Comparison of ENCODE assay signal across 10 cellular contexts in the genomic region with DNA sequence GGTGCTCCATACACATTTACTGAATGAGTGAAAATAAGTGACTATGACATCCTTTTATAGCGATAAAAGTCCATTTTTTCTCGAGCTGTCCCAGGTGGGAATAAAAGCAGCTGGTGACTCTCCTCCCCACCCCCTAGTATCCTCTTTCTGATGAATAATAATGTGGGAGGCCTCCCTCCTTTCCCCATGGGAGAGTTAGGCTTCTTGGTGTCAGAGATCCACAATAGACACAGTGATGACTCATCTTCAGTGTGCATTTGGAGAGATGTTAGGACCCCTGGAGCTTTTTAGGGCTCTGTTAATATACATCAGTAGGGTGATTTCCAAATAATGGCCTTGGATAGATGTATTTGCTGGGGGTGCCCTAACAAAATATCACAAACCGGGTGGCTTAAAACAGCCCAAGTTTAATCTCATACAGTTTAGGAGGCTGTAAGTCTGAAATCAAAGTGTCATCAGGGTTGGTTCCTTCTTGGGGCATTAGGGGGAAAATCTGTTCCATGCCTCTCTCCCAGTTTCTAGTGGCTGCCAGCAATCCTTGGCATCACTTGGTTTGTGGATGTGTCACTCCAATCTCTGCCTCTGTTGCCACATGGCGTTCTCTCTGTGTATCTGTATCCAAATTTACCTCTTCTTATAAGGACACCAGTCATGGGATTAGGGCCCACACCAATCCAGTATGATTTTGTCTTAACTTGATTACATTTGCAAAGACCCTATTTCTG. TPM values are rescaled to one million over a fixed set of nuclear protein-coding genes. Genes with fewer than 3 reads are reported as not detected.
DNase-seq lines count a peak whose midpoint lies in the region; ATAC-seq, FAIRE-seq and TF ChIP-seq lines count a peak whose summit lies in the region.
"Had no signal": no experiment of that assay in that cellular context is flagged by ENCODE, and none has a peak within 500 bp of the region (broad histone marks: within the 10 kb centered on the region; RNA-seq: fewer than 3 reads in every experiment).

No MANE protein-coding gene starts in this region.

- intact Hi-C loops in K562 (cut with micrococcal nuclease) (no loop called here), kidney (cut with DNase I) (no loop called here)

- no peak overlapping the region for H2AFZ ChIP-seq in K562 (ENCODE audit: low read depth, low read length)
- H2AFZ ChIP-seq in keratinocyte (ENCODE audit: control insufficient read depth, low read length): no peak overlapping the region

- H3K4me3 ChIP-seq in BLaER1: no peak overlapping the region
- H3K4me3 ChIP-seq in K562: no peak overlapping the region
- no peak overlapping the region for H3K4me3 ChIP-seq in keratinocyte (ENCODE audit: control insufficient read depth in 2 of 3, extremely low read depth in 1 of 3, insufficient read depth in 2 of 3, low read depth in 1 of 3, low read length in 3 of 3)
- no peak overlapping the region for H3K4me3 ChIP-seq in kidney (ENCODE audit: low read length in 2 of 2)
- H3K4me3 ChIP-seq in gastroesophageal sphincter: no peak overlapping the region

- peaks cover 5% of the 10 kb centered on the region for H3K27me3 ChIP-seq in BLaER1
- peaks cover under 1 to 2% of the 10 kb centered on the region in 2 experiments; a peak in 4 of 5 replicates for H3K27me3 ChIP-seq in K562 (ENCODE audit: control insufficient read depth in 2 of 2, insufficient read depth in 2 of 2, low read length in 2 of 2)
- H3K27me3 ChIP-seq in keratinocyte (ENCODE audit: control insufficient read depth, extremely low read depth, insufficient read depth, low read length): no peaks in the 10 kb centered on the region
- H3K27me3 ChIP-seq in gastroesophageal sphincter: no peaks in the 10 kb centered on the region

- dilution Hi-C loops in keratinocyte (cut with MboI; ENCODE audit: extremely low pct_ligation_motif_present, low sequenced_read_pairs): no loop called here

- H3K4me1 ChIP-seq in BLaER1 (peaks cover 27% of the 10 kb centered on the region), K562 (replicated peaks in 1 of 2; ENCODE audit: control insufficient read depth in 2 of 2, insufficient read depth in 2 of 2, low read length in 2 of 2) (peaks cover 7 to 16% of the 10 kb centered on the region in 2 experiments), keratinocyte (ENCODE audit: control insufficient read depth, extremely low read depth, insufficient read depth, low read length) (peaks cover 56% of the 10 kb centered on the region), kidney (ENCODE audit: control insufficient read depth in 1 of 2, insufficient read depth in 1 of 2, low read depth in 1 of 2, low read length in 2 of 2) (peaks cover 0 to 6% of the 10 kb centered on the region in 2 donors), gastroesophageal sphincter (peaks cover 0 to 10% (median 0%) of the 10 kb centered on the region in 3 donors)

- POLR2A ChIA-PET in K562 (lab: Yijun Ruan, JAX): interaction anchor here (1.7 kb wide), 1 partner anchor 12 kb away, joined by 5 read pairs; no protein-coding TSS in a partner anchor

- peak overlapping the region; percentile 42 for H3K4me2 ChIP-seq in BLaER1
- no peak overlapping the region for H3K4me2 ChIP-seq in K562 (ENCODE audit: insufficient read depth, low read length)
- H3K4me2 ChIP-seq in keratinocyte (ENCODE audit: control insufficient read depth, extremely low read depth, insufficient read depth, low read depth, low read length): peak overlapping the region; percentile 58

- H3K9me3 ChIP-seq in BLaER1 (no peaks in the 10 kb centered on the region), K562 (replicated peaks; ENCODE audit: control insufficient read depth, insufficient read depth, low read depth, low read length) (no peaks in the 10 kb centered on the region), keratinocyte (ENCODE audit: control insufficient read depth, low read depth, low read length) (no peaks in the 10 kb centered on the region), kidney (ENCODE audit: control insufficient read depth in 1 of 2, low read length in 2 of 2) (no peaks in the 10 kb centered on the region), gastroesophageal sphincter (no peaks in the 10 kb centered on the region)

- ATAC-seq in K562 (no peak), HG02571 (IDR thresholded peaks at IDR 0.05; ENCODE audit: unreplicated experiment) (no peak), gastroesophageal sphincter (no peak)

- no peaks in the 10 kb centered on the region for H3K9me1 ChIP-seq in K562 (ENCODE audit: control insufficient read depth, insufficient read depth, low read length)
- no peaks in the 10 kb centered on the region for H3K9me1 ChIP-seq in keratinocyte (ENCODE audit: control insufficient read depth, extremely low read depth, insufficient read depth, low read length)

- CTCF ChIA-PET in K562 (lab: Yijun Ruan, JAX; ENCODE audit: low intra/inter-chr PET ratio): no interaction called here

- H3K27ac ChIP-seq in BLaER1 (no peak overlapping the region), K562 (ENCODE audit: extremely low read depth, low read depth, low read length) (no peak overlapping the region), keratinocyte (ENCODE audit: control insufficient read depth, insufficient read depth, low read length) (peak overlapping the region; percentile 72), kidney (ENCODE audit: low read depth in 2 of 2, low read length in 2 of 2) (no peak overlapping the region), gastroesophageal sphincter (no peak overlapping the region)

- TF ChIP-seq CTCF in K562 (IDR thresholded peaks at IDR 0.05 in 2 of 3, conservative IDR thresholded peaks at IDR 0.05 in 1 of 3; ENCODE audit: insufficient read depth in 2 of 3, low read depth in 1 of 3, low read length in 3 of 3) (no peak), keratinocyte (optimal IDR thresholded peaks at IDR 0.05 in 1 of 3, IDR thresholded peaks at IDR 0.05 in 1 of 3, conservative IDR thresholded peaks at IDR 0.05 in 1 of 3; ENCODE audit: extremely low read depth in 1 of 3, insufficient read depth in 2 of 3, low read length in 3 of 3) (no peak), kidney (IDR thresholded peaks at IDR 0.05; ENCODE audit: borderline replicate concordance, extremely low read depth, insufficient read depth) (no peak), gastroesophageal sphincter (IDR thresholded peaks at IDR 0.05) (no peak)

- BruUV-seq in K562 (replicated peaks; lab: Mats Ljungman, UMichigan): no TSS peak

- H3K36me3 ChIP-seq in BLaER1: no peaks in the 10 kb centered on the region
- no peaks in the 10 kb centered on the region for H3K36me3 ChIP-seq in K562 (ENCODE audit: control insufficient read depth, insufficient read depth, low read length)
- no peaks in the 10 kb centered on the region for H3K36me3 ChIP-seq in keratinocyte (ENCODE audit: control insufficient read depth in 2 of 2, extremely low read depth in 1 of 2, insufficient read depth in 2 of 2, low read length in 2 of 2)
- H3K36me3 ChIP-seq in kidney (ENCODE audit: control insufficient read depth in 1 of 2, insufficient read depth in 2 of 2, low read length in 2 of 2): no peaks in the 10 kb centered on the region
- H3K36me3 ChIP-seq in gastroesophageal sphincter: no peaks in the 10 kb centered on the region

- FAIRE-seq in K562 (lab: Jason Lieb, UNC) (no peak), keratinocyte (lab: Jason Lieb, UNC) (peak; percentile 67), kidney (lab: Jason Lieb, UNC) (no peak)
- FAIRE-seq: D721Med had no signal

- DNase-seq in HT1080 (ENCODE audit: low read depth): peak; percentile 96
- DNase-seq in K562 (ENCODE audit: extremely low read depth in 1 of 4, low spot score in 3 of 4): peak in 1 of 4 experiments; percentile 15
- DNase-seq in keratinocyte (ENCODE audit: low read depth, low spot score): no peak
- no peak for DNase-seq in kidney
- DNase-seq in activated T-cell treated with anti-CD3 and anti-CD28 coated beads, Interleukin-2, amount 50 U/mL, for 1 hour: no peak
- DNase-seq: erythroblast had no signal

- no peaks in the 10 kb centered on the region for H3K79me2 ChIP-seq in K562 (ENCODE audit: control insufficient read depth, insufficient read depth, low read length)
- peaks cover 3% of the 10 kb centered on the region for H3K79me2 ChIP-seq in keratinocyte (ENCODE audit: control insufficient read depth, insufficient read depth, low read length)

- TF ChIP-seq RAD21 in K562 (CRISPR knock-in tag; conservative IDR thresholded peaks at IDR 0.05 in 1 of 2, IDR thresholded peaks at IDR 0.05 in 1 of 2): no peak

- in situ Hi-C loops in K562 (cut with MboI): no loop called here

- peaks cover 1% of the 10 kb centered on the region; the same call in 1 of the 2 replicates for H4K20me1 ChIP-seq in BLaER1
- H4K20me1 ChIP-seq in K562 (replicated peaks; ENCODE audit: control insufficient read depth, insufficient read depth, low read length): peaks cover 4% of the 10 kb centered on the region
- no peaks in the 10 kb centered on the region for H4K20me1 ChIP-seq in keratinocyte (ENCODE audit: control insufficient read depth, extremely low read depth, insufficient read depth, low read length)

- no peak for TF ChIP-seq POLR2A in K562 (conservative IDR thresholded peaks at IDR 0.05)
- no peak for TF ChIP-seq POLR2A in gastroesophageal sphincter (IDR thresholded peaks at IDR 0.05)

- no peak for TF ChIP-seq EP300 in K562 (IDR thresholded peaks at IDR 0.05; ENCODE audit: low read length)
- no peak for TF ChIP-seq EP300 in gastroesophageal sphincter (IDR thresholded peaks at IDR 0.05)

- 0% methylated on average over 4 of the region's 4 CpGs for WGBS in K562 (ENCODE audit: insufficient coverage, low coverage, missing lambda C conversion rate)
- WGBS in gastroesophageal sphincter (ENCODE audit: low coverage in 1 of 2), 2 donors: 56 to 86% methylated on average over 1 to 4 of the region's 4 CpGs

- H3K9ac ChIP-seq in BLaER1 (no peak overlapping the region), K562 (ENCODE audit: insufficient read depth in 1 of 2, low read depth in 2 of 2, low read length in 2 of 2) (no peak overlapping the region), keratinocyte (ENCODE audit: control insufficient read depth, extremely low read depth, insufficient read depth, low read length) (no peak overlapping the region), kidney (ENCODE audit: low read length in 2 of 2) (no peak overlapping the region)

RNA-seq across cellular contexts. Expression of gene PHC2, which starts 4.4 kb away (rescaled TPM):
- 201 and 240 TPM in 2 replicates for total RNA-seq in HT1080 (2014; rRNA removed; shearing (Covaris generic))
- polyA plus RNA-seq in HT1080 (2015; cell fraction: cytosol; rRNA removed): 229 and 243 TPM in 2 replicates
- polyA plus RNA-seq in HT1080 (2015; cell fraction: nucleus; rRNA removed): 150 and 170 TPM in 2 replicates
- total RNA-seq in K562 (2011; cell fraction: chromatin; rRNA removed; ENCODE audit: low replicate concordance): 6.6 and 20.6 TPM in 2 replicates
- total RNA-seq in K562 (2011; cell fraction: nucleolus; rRNA removed): 11.1 and 17.3 TPM in 2 replicates
- 12.2 and 18.6 TPM in 2 replicates for total RNA-seq in K562 (2011; cell fraction: nucleoplasm; rRNA removed)
- total RNA-seq in K562 (2014; rRNA removed) (43.5 and 57.7 TPM in 2 replicates), K562 (2014; rRNA removed; fragmentation: Illumina TruSeq; extraction: Trizol) (27.0 and 29.9 TPM in 2 replicates), K562 (2015; rRNA removed; fragmentation: Illumina TruSeq; extraction: Trizol) (31.4 and 31.8 TPM in 2 replicates), K562 (2021) (59.9 and 67.6 TPM in 2 replicates), kidney (149 TPM), gastroesophageal sphincter (100 to 1,000 TPM in 3 of 4 donors, 10 to 100 TPM in 1; 99.8 to 223 (median 181) TPM)
- polyA plus RNA-seq in K562 (2011; rRNA removed) (32.4 and 34.6 TPM in 2 replicates), K562 (2014; fragmentation: Illumina TruSeq; extraction: Trizol) (57.1 and 63.1 TPM in 2 replicates), K562 (2014; fragmentation: Nextera tagmentation; extraction: Ambion mirVana) (1 to 10 TPM; 3.1 to 5.8 TPM), K562 (2014; rRNA removed) (41.5 and 44.1 TPM in 2 replicates), keratinocyte (34.7 to 101 TPM (median 51.7 TPM) in 3 replicates), kidney (ENCODE audit: insufficient read depth, low read depth, low replicate concordance) (118 TPM)
- 40.6 and 53.4 TPM in 2 replicates for polyA plus RNA-seq in K562 (2011; cell fraction: cytosol; rRNA removed)
- 34.0 and 43.0 TPM in 2 replicates for polyA plus RNA-seq in K562 (2011; cell fraction: nucleus; rRNA removed)
- polyA plus RNA-seq in K562 (2012): 38.4 and 62.6 TPM in 2 replicates
- polyA minus RNA-seq in K562 (2011; rRNA and poly(A)+ RNA removed): 14.3 and 16.3 TPM in 2 replicates
- 23.4 and 24.0 TPM in 2 replicates for polyA minus RNA-seq in K562 (2011; cell fraction: cytosol; rRNA and poly(A)+ RNA removed)
- polyA minus RNA-seq in K562 (2011; cell fraction: nucleus; rRNA and poly(A)+ RNA removed): 11.0 and 13.1 TPM in 2 replicates
- polyA plus RNA-seq in keratinocyte (2011; ENCODE audit: low read depth): 9.3 TPM
- 52.3 and 70.5 TPM in 2 replicates for polyA plus RNA-seq in keratinocyte (2011; cell fraction: cytosol; rRNA removed)
- polyA plus RNA-seq in keratinocyte (2011; cell fraction: nucleus; rRNA removed): 68.4 and 96.8 TPM in 2 replicates
- 27.0 and 85.4 TPM in 2 replicates for polyA plus RNA-seq in keratinocyte (2012; ENCODE audit: low replicate concordance)
- polyA minus RNA-seq in keratinocyte: 30.3 to 158 TPM (median 46.7 TPM) in 3 replicates
- polyA minus RNA-seq in keratinocyte (2011; cell fraction: cytosol; rRNA and poly(A)+ RNA removed): 40.1 TPM
- 26.6 and 30.7 TPM in 2 replicates for polyA minus RNA-seq in keratinocyte (2011; cell fraction: nucleus; rRNA and poly(A)+ RNA removed)

RNA-seq across cellular contexts. Expression of gene ZSCAN20, which starts 37.2 kb away (rescaled TPM):
- 3.0 and 5.8 TPM in 2 replicates for total RNA-seq in HT1080 (2014; rRNA removed; shearing (Covaris generic))
- polyA plus RNA-seq in HT1080 (2015; cell fraction: cytosol; rRNA removed): 1.9 and 2.2 TPM in 2 replicates
- polyA plus RNA-seq in HT1080 (2015; cell fraction: nucleus; rRNA removed): 6.1 and 7.5 TPM in 2 replicates
- total RNA-seq in K562 (2011; cell fraction: chromatin; rRNA removed; ENCODE audit: low replicate concordance): 3.8 and 4.1 TPM in 2 replicates
- total RNA-seq in K562 (2011; cell fraction: nucleolus; rRNA removed): 2.5 and 4.3 TPM in 2 replicates
- total RNA-seq in K562 (2011; cell fraction: nucleoplasm; rRNA removed): 2.8 and 2.9 TPM in 2 replicates
- total RNA-seq in K562 (2014; rRNA removed): 2.2 and 2.5 TPM in 2 replicates
- 2.8 and 3.0 TPM in 2 replicates for total RNA-seq in K562 (2014; rRNA removed; fragmentation: Illumina TruSeq; extraction: Trizol)
- total RNA-seq in K562 (2015; rRNA removed; fragmentation: Illumina TruSeq; extraction: Trizol): 3.3 and 3.6 TPM in 2 replicates
- 2.5 and 2.6 TPM in 2 replicates for total RNA-seq in K562 (2021)
- polyA plus RNA-seq in K562 (2011; rRNA removed): 0.80 and 1.7 TPM in 2 replicates
- polyA plus RNA-seq in K562 (2011; cell fraction: cytosol; rRNA removed): 0.38 and 0.75 TPM in 2 replicates
- 1.0 and 1.9 TPM in 2 replicates for polyA plus RNA-seq in K562 (2011; cell fraction: nucleus; rRNA removed)
- polyA plus RNA-seq in K562 (2012): 1.8 and 1.9 TPM in 2 replicates
- polyA plus RNA-seq in K562 (2014; fragmentation: Illumina TruSeq; extraction: Trizol): 2.0 TPM in 2 replicates
- polyA plus RNA-seq in K562 (2014; fragmentation: Nextera tagmentation; extraction: Ambion mirVana): under 1 TPM; 0.36 to 0.58 TPM
- 1.4 and 1.8 TPM in 2 replicates for polyA plus RNA-seq in K562 (2014; rRNA removed)
- polyA minus RNA-seq in K562 (2011; rRNA and poly(A)+ RNA removed): 1.4 and 2.5 TPM in 2 replicates
- 0.76 and 1.6 TPM in 2 replicates for polyA minus RNA-seq in K562 (2011; cell fraction: cytosol; rRNA and poly(A)+ RNA removed)
- 2.4 and 2.6 TPM in 2 replicates for polyA minus RNA-seq in K562 (2011; cell fraction: nucleus; rRNA and poly(A)+ RNA removed)
- 2.1 to 3.1 TPM (median 2.7 TPM) in 3 replicates for polyA plus RNA-seq in keratinocyte
- polyA plus RNA-seq in keratinocyte (2011; ENCODE audit: low read depth): 0.84 TPM
- polyA plus RNA-seq in keratinocyte (2011; cell fraction: cytosol; rRNA removed): 1.0 and 1.7 TPM in 2 replicates
- polyA plus RNA-seq in keratinocyte (2011; cell fraction: nucleus; rRNA removed): 6.2 and 6.3 TPM in 2 replicates
- polyA plus RNA-seq in keratinocyte (2012; ENCODE audit: low replicate concordance): 1.5 and 1.9 TPM in 2 replicates
- polyA minus RNA-seq in keratinocyte: 3.9 to 7.6 TPM (median 6.4 TPM) in 3 replicates
- polyA minus RNA-seq in keratinocyte (2011; cell fraction: cytosol; rRNA and poly(A)+ RNA removed): 6.1 TPM
- polyA minus RNA-seq in keratinocyte (2011; cell fraction: nucleus; rRNA and poly(A)+ RNA removed): 8.7 and 14.6 TPM in 2 replicates
- 6.3 TPM for total RNA-seq in kidney
- polyA plus RNA-seq in kidney (ENCODE audit: insufficient read depth, low read depth, low replicate concordance): 0.99 TPM
- 1 to 10 TPM; 6.7 to 9.2 (median 7.5) TPM for total RNA-seq in gastroesophageal sphincter
